11 cellular contexts compared by ENCODE assay signal in the genomic region with DNA sequence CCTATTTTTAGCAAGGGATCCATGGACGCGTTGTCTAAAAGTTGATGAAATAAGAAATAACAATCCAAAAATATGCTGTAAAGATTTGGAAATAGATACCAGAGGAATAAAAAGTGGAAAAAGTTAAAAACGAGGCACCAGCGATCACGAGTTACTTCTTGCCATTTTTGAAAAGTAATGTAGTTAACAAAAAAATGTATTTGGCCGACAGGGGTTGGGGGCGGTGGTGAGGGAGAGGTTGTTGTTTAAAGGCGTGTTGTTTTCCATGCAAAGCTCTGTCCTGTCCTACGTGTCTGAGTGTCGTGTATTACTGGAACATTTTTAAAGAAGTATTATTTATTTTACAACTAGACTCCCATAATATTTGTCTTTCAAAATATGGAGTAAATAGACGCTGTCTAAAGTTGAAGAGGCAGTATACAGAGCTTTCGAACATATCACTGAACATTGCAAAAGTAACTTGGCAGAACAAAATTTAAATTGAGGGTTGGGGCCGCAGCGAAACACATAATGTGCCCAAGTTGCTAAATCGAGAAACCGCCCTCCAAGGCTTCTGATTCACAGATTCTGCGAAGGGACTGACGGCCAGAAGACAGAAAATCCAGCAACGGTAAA. TPM values are rescaled to one million over a fixed set of nuclear protein-coding genes. Genes with fewer than 3 reads are reported as not detected.
DNase-seq lines count a peak whose midpoint lies in the region; ATAC-seq and TF ChIP-seq lines count a peak whose summit lies in the region.
"Had no signal": no experiment of that assay in that cellular context is flagged by ENCODE, and none has a peak within 500 bp of the region (broad histone marks: within the 10 kb centered on the region; RNA-seq: fewer than 3 reads in every experiment).

No MANE protein-coding gene starts in this region.

- no peaks in the 10 kb centered on the region for H3K9me3 ChIP-seq in endocrine pancreas (ENCODE audit: control insufficient read depth, low read length)
- no peaks in the 10 kb centered on the region for H3K9me3 ChIP-seq in naive thymus-derived CD4-positive, alpha-beta T cell (ENCODE audit: control insufficient read depth in 2 of 3, low read length in 3 of 3)

- no peaks in the 10 kb centered on the region for H3K4me1 ChIP-seq in endocrine pancreas (ENCODE audit: control insufficient read depth, insufficient read depth, low read length)
- no peaks in the 10 kb centered on the region for H3K4me1 ChIP-seq in naive thymus-derived CD4-positive, alpha-beta T cell (ENCODE audit: control insufficient read depth in 2 of 2, insufficient read depth in 2 of 2, low read length in 2 of 2)

- peak; percentile 72 for DNase-seq in NCI-H2227 (lab: John Stamatoyannopoulos, UW; ENCODE audit: unreplicated experiment)
- DNase-seq in naive thymus-derived CD4-positive, alpha-beta T cell, result no peak
- DNase-seq in activated gamma-delta T cell treated with Interleukin-2 at 50 U/mL for 16 hours, result no peak
- DNase-seq: activated CD4-positive, alpha-beta T cell treated with anti-CD3 and anti-CD28 coated beads for 1 hour; NCI-H1694; stimulated activated naive CD4-positive, alpha-beta T cell treated with Interleukin-2 at 50 U/mL for 16 hours had no signal

- H3K27ac Mint-ChIP-seq in naive thymus-derived CD4-positive, alpha-beta T cell, result peak overlapping the region in 1 of 9 donors; percentile 65

- H3K9ac ChIP-seq in endocrine pancreas (ENCODE audit: control insufficient read depth, insufficient read depth, low read length), result peak overlapping the region; percentile 10

- POLR2A ChIA-PET in naive thymus-derived CD4-positive, alpha-beta T cell (lab: Charles Lee), result interaction anchor here (0.6 kb wide), 1 partner anchor 12 kb away, joined by 5 read pairs; no protein-coding TSS in a partner anchor

- no peak for ATAC-seq in naive thymus-derived CD4-positive, alpha-beta T cell
- ATAC-seq in GM21529 (IDR thresholded peaks at IDR 0.05; ENCODE audit: unreplicated experiment), result no peak
- ATAC-seq in HG03159 (IDR thresholded peaks at IDR 0.05; ENCODE audit: unreplicated experiment), result no peak
- no peak for ATAC-seq in GM19328 (IDR thresholded peaks at IDR 0.05; ENCODE audit: unreplicated experiment)

- H3K4me3 Mint-ChIP-seq in naive thymus-derived CD4-positive, alpha-beta T cell, result peak overlapping the region in 8 of 10 donors; percentile 15 to 70 (median 40)

- CTCF ChIA-PET in naive thymus-derived CD4-positive, alpha-beta T cell (lab: Charles Lee), result no interaction called here

- intact Hi-C loops in naive thymus-derived CD4-positive, alpha-beta T cell (cut with micrococcal nuclease), result no loop called here

- peak overlapping the region; percentile 58 for H3K27ac ChIP-seq in 22Rv1
- H3K27ac ChIP-seq in naive thymus-derived CD4-positive, alpha-beta T cell (ENCODE audit: low read depth, low read length), result no peak overlapping the region

- H3K27me3 Mint-ChIP-seq in naive thymus-derived CD4-positive, alpha-beta T cell, result peaks cover 29 to 42% (median 39%) of the 10 kb centered on the region in 5 donors

- H3K36me3 ChIP-seq in endocrine pancreas (ENCODE audit: control insufficient read depth, insufficient read depth, low read length), result no peaks in the 10 kb centered on the region
- no peaks in the 10 kb centered on the region for H3K36me3 ChIP-seq in naive thymus-derived CD4-positive, alpha-beta T cell (ENCODE audit: control insufficient read depth in 2 of 3, insufficient read depth in 3 of 3, low read length in 3 of 3)

- H3K9me3 Mint-ChIP-seq in naive thymus-derived CD4-positive, alpha-beta T cell, result peaks cover 0 to 4% (median 0%) of the 10 kb centered on the region in 11 donors

- TF ChIP-seq CTCF in 22Rv1 (IDR thresholded peaks at IDR 0.05), result no peak

- H3K36me3 Mint-ChIP-seq in naive thymus-derived CD4-positive, alpha-beta T cell, result peaks cover 0 to 7% (median 0%) of the 10 kb centered on the region in 5 donors

- H3K27me3 ChIP-seq in endocrine pancreas (ENCODE audit: control insufficient read depth, insufficient read depth, low read length), result no peaks in the 10 kb centered on the region
- no peaks in the 10 kb centered on the region for H3K27me3 ChIP-seq in naive thymus-derived CD4-positive, alpha-beta T cell (ENCODE audit: control insufficient read depth in 2 of 2, insufficient read depth in 2 of 2, low read length in 2 of 2)

- H3K4me1 Mint-ChIP-seq in naive thymus-derived CD4-positive, alpha-beta T cell, result peaks cover 6 to 24% (median 12%) of the 10 kb centered on the region in 7 donors

- peak overlapping the region; percentile 65 for H3K4me3 ChIP-seq in endocrine pancreas (ENCODE audit: control insufficient read depth, insufficient read depth, low read length)
- no peak overlapping the region for H3K4me3 ChIP-seq in naive thymus-derived CD4-positive, alpha-beta T cell (ENCODE audit: low read length)

RNA-seq across cellular contexts. Expression of gene FBXO17, which starts 0.8 kb away (rescaled TPM):
- total RNA-seq in naive thymus-derived CD4-positive, alpha-beta T cell, result not detected
- polyA plus RNA-seq in naive thymus-derived CD4-positive, alpha-beta T cell, result not detected

RNA-seq across cellular contexts. Expression of gene MRPS12, which starts 44.0 kb away (rescaled TPM):
- total RNA-seq in naive thymus-derived CD4-positive, alpha-beta T cell, result 10 to 100 TPM; 14.0 to 60.0 (median 22.5) TPM
- 10 to 100 TPM; 79.9 to 93.4 TPM for polyA plus RNA-seq in naive thymus-derived CD4-positive, alpha-beta T cell

RNA-seq across cellular contexts. Expression of gene SARS2, which starts 44.1 kb away (rescaled TPM):
- 10 to 100 TPM; 17.5 to 35.6 (median 25.4) TPM for total RNA-seq in naive thymus-derived CD4-positive, alpha-beta T cell
- 10 to 100 TPM; 10.2 to 16.1 TPM for polyA plus RNA-seq in naive thymus-derived CD4-positive, alpha-beta T cell

RNA-seq across cellular contexts. Expression of gene FBXO27, which starts 57.6 kb away (rescaled TPM):
- under 1 TPM in 3 of 5 experiments, not detected in 2; 0.35 to 0.48 (median 0.39) TPM for total RNA-seq in naive thymus-derived CD4-positive, alpha-beta T cell
- not detected for polyA plus RNA-seq in naive thymus-derived CD4-positive, alpha-beta T cell
